In genomic region chr6:138541793-138542481, GRCh38 we compare ENCODE assay signal across 1 cellular context.
TF ChIP-seq lines count a peak whose summit lies in the region.

No MANE protein-coding gene starts in this region.

TF ChIP-seq in HepG2, 621 proteins besides CTCF, POLR2A, EP300 and RAD21 (continued from another document and continues in another):
- TF ChIP-seq, protein P1, sequence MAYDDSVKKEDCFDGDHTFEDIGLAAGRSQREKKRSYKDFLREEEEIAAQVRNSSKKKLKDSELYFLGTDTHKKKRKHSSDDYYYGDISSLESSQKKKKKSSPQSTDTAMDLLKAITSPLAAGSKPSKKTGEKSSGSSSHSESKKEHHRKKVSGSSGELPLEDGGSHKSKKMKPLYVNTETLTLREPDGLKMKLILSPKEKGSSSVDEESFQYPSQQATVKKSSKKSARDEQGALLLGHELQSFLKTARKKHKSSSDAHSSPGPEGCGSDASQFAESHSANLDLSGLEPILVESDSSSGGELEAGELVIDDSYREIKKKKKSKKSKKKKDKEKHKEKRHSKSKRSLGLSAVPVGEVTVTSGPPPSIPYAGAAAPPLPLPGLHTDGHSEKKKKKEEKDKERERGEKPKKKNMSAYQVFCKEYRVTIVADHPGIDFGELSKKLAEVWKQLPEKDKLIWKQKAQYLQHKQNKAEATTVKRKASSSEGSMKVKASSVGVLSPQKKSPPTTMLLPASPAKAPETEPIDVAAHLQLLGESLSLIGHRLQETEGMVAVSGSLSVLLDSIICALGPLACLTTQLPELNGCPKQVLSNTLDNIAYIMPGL (CRISPR knock-in tag; IDR thresholded peaks at IDR 0.05; ENCODE audit: borderline replicate concordance in 1 of 2, low read depth in 1 of 2) = no peak
- TF ChIP-seq NCOA1 (CRISPR knock-in tag; IDR thresholded peaks at IDR 0.05) = 0 out of 2 replicates have a peak, but pooled peaks have one; percentile 46
- 0 out of 2 replicates have a peak, but pooled peaks have one; percentile 3 for TF ChIP-seq ZNF12 (CRISPR knock-in tag; IDR thresholded peaks at IDR 0.05)
- no peak for TF ChIP-seq ZNF382 (CRISPR knock-in tag; IDR thresholded peaks at IDR 0.05; ENCODE audit: borderline replicate concordance)
- no peak for TF ChIP-seq RXRB (CRISPR knock-in tag; IDR thresholded peaks at IDR 0.05; ENCODE audit: borderline replicate concordance)
- TF ChIP-seq SAFB2 (CRISPR knock-in tag; IDR thresholded peaks at IDR 0.05; ENCODE audit: borderline replicate concordance, low read depth) = no peak
- TF ChIP-seq SIX4 (CRISPR knock-in tag; IDR thresholded peaks at IDR 0.05) = no peak
- no peak for TF ChIP-seq POLR2AphosphoS2 (IDR thresholded peaks at IDR 0.05; ENCODE audit: low read depth, low read length)
- no peak for TF ChIP-seq STAG1 (CRISPR knock-in tag; IDR thresholded peaks at IDR 0.05)
- TF ChIP-seq, protein P2, sequence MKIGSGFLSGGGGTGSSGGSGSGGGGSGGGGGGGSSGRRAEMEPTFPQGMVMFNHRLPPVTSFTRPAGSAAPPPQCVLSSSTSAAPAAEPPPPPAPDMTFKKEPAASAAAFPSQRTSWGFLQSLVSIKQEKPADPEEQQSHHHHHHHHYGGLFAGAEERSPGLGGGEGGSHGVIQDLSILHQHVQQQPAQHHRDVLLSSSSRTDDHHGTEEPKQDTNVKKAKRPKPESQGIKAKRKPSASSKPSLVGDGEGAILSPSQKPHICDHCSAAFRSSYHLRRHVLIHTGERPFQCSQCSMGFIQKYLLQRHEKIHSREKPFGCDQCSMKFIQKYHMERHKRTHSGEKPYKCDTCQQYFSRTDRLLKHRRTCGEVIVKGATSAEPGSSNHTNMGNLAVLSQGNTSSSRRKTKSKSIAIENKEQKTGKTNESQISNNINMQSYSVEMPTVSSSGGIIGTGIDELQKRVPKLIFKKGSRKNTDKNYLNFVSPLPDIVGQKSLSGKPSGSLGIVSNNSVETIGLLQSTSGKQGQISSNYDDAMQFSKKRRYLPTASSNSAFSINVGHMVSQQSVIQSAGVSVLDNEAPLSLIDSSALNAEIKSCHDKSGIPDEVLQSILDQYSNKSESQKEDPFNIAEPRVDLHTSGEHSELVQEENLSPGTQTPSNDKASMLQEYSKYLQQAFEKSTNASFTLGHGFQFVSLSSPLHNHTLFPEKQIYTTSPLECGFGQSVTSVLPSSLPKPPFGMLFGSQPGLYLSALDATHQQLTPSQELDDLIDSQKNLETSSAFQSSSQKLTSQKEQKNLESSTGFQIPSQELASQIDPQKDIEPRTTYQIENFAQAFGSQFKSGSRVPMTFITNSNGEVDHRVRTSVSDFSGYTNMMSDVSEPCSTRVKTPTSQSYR (CRISPR knock-in tag; IDR thresholded peaks at IDR 0.05; ENCODE audit: borderline replicate concordance) = no peak
- TF ChIP-seq RBM22 (optimal IDR thresholded peaks at IDR 0.05; ENCODE audit: low read length) = peak; percentile 68
- TF ChIP-seq NFE2L1 (CRISPR knock-in tag; IDR thresholded peaks at IDR 0.05; ENCODE audit: borderline replicate concordance) = no peak
- no peak for TF ChIP-seq MATR3 (CRISPR knock-in tag; IDR thresholded peaks at IDR 0.05)
- no peak for TF ChIP-seq ZNF781 (CRISPR knock-in tag; IDR thresholded peaks at IDR 0.05; ENCODE audit: borderline replicate concordance, not compliant biosample characterization)
- TF ChIP-seq, protein P3, sequence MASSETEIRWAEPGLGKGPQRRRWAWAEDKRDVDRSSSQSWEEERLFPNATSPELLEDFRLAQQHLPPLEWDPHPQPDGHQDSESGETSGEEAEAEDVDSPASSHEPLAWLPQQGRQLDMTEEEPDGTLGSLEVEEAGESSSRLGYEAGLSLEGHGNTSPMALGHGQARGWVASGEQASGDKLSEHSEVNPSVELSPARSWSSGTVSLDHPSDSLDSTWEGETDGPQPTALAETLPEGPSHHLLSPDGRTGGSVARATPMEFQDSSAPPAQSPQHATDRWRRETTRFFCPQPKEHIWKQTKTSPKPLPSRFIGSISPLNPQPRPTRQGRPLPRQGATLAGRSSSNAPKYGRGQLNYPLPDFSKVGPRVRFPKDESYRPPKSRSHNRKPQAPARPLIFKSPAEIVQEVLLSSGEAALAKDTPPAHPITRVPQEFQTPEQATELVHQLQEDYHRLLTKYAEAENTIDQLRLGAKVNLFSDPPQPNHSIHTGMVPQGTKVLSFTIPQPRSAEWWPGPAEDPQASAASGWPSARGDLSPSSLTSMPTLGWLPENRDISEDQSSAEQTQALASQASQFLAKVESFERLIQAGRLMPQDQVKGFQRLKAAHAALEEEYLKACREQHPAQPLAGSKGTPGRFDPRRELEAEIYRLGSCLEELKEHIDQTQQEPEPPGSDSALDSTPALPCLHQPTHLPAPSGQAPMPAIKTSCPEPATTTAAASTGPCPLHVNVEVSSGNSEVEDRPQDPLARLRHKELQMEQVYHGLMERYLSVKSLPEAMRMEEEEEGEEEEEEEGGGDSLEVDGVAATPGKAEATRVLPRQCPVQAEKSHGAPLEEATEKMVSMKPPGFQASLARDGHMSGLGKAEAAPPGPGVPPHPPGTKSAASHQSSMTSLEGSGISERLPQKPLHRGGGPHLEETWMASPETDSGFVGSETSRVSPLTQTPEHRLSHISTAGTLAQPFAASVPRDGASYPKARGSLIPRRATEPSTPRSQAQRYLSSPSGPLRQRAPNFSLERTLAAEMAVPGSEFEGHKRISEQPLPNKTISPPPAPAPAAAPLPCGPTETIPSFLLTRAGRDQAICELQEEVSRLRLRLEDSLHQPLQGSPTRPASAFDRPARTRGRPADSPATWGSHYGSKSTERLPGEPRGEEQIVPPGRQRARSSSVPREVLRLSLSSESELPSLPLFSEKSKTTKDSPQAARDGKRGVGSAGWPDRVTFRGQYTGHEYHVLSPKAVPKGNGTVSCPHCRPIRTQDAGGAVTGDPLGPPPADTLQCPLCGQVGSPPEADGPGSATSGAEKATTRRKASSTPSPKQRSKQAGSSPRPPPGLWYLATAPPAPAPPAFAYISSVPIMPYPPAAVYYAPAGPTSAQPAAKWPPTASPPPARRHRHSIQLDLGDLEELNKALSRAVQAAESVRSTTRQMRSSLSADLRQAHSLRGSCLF (CRISPR knock-in tag; IDR thresholded peaks at IDR 0.05; ENCODE audit: borderline replicate concordance) = no peak
- TF ChIP-seq ASH2L (IDR thresholded peaks at IDR 0.05; ENCODE audit: insufficient read length, low read depth, low read length) = peak; percentile 64
- 0 out of 2 replicates have a peak, but pooled peaks have one; percentile 9 for TF ChIP-seq POGK (CRISPR knock-in tag; conservative IDR thresholded peaks at IDR 0.05)
- peak; percentile 4; the same call in 1 of the 2 replicates for TF ChIP-seq HOMEZ (CRISPR knock-in tag; IDR thresholded peaks at IDR 0.05; ENCODE audit: low read depth)
- 0 out of 2 replicates have a peak, but pooled peaks have one; percentile 30 for TF ChIP-seq CSRNP1 (CRISPR knock-in tag; IDR thresholded peaks at IDR 0.05)
- peak; percentile 73 for TF ChIP-seq SRF (IDR thresholded peaks at IDR 0.05; ENCODE audit: low read depth, low read length)
- TF ChIP-seq ATF5 (CRISPR knock-in tag; IDR thresholded peaks at IDR 0.05; ENCODE audit: low read depth) = no peak
- TF ChIP-seq, protein P4, sequence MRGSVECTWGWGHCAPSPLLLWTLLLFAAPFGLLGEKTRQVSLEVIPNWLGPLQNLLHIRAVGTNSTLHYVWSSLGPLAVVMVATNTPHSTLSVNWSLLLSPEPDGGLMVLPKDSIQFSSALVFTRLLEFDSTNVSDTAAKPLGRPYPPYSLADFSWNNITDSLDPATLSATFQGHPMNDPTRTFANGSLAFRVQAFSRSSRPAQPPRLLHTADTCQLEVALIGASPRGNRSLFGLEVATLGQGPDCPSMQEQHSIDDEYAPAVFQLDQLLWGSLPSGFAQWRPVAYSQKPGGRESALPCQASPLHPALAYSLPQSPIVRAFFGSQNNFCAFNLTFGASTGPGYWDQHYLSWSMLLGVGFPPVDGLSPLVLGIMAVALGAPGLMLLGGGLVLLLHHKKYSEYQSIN (CRISPR knock-in tag; IDR thresholded peaks at IDR 0.05; ENCODE audit: borderline replicate concordance) = no peak
- TF ChIP-seq, protein P5, sequence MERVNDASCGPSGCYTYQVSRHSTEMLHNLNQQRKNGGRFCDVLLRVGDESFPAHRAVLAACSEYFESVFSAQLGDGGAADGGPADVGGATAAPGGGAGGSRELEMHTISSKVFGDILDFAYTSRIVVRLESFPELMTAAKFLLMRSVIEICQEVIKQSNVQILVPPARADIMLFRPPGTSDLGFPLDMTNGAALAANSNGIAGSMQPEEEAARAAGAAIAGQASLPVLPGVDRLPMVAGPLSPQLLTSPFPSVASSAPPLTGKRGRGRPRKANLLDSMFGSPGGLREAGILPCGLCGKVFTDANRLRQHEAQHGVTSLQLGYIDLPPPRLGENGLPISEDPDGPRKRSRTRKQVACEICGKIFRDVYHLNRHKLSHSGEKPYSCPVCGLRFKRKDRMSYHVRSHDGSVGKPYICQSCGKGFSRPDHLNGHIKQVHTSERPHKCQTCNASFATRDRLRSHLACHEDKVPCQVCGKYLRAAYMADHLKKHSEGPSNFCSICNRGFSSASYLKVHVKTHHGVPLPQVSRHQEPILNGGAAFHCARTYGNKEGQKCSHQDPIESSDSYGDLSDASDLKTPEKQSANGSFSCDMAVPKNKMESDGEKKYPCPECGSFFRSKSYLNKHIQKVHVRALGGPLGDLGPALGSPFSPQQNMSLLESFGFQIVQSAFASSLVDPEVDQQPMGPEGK (CRISPR knock-in tag; IDR thresholded peaks at IDR 0.05) = 0 out of 2 replicates have a peak, but pooled peaks have one; percentile 1
- 0 out of 2 replicates have a peak, but pooled peaks have one; percentile 25 for TF ChIP-seq REPIN1 (CRISPR knock-in tag; IDR thresholded peaks at IDR 0.05; ENCODE audit: borderline replicate concordance, low read depth)
- TF ChIP-seq, protein P6, sequence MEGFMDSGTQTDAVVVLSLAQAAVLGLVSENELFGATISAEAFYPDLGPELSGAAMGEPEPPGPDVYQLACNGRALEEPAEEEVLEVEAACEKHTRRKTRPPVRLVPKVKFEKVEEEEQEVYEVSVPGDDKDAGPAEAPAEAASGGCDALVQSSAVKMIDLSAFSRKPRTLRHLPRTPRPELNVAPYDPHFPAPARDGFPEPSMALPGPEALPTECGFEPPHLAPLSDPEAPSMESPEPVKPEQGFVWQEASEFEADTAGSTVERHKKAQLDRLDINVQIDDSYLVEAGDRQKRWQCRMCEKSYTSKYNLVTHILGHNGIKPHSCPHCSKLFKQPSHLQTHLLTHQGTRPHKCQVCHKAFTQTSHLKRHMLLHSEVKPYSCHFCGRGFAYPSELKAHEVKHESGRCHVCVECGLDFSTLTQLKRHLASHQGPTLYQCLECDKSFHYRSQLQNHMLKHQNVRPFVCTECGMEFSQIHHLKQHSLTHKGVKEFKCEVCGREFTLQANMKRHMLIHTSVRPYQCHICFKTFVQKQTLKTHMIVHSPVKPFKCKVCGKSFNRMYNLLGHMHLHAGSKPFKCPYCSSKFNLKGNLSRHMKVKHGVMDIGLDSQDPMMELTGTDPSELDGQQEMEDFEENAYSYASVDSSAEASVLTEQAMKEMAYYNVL (CRISPR knock-in tag; IDR thresholded peaks at IDR 0.05; ENCODE audit: borderline replicate concordance) = 0 out of 2 replicates have a peak, but pooled peaks have one; percentile 13
- TF ChIP-seq E2F1 (CRISPR knock-in tag; IDR thresholded peaks at IDR 0.05) = no peak
- no peak for TF ChIP-seq TEAD2 (CRISPR knock-in tag; IDR thresholded peaks at IDR 0.05)
- no peak for TF ChIP-seq PRPF4 (IDR thresholded peaks at IDR 0.05; ENCODE audit: low read depth, low read length, poor library complexity, severe bottlenecking)
- peak; percentile 23; the same call in 1 of the 2 replicates for TF ChIP-seq ZNF292 (CRISPR knock-in tag; IDR thresholded peaks at IDR 0.05; ENCODE audit: borderline replicate concordance, low read depth)
- no peak for TF ChIP-seq ZNF44 (CRISPR knock-in tag; IDR thresholded peaks at IDR 0.05)
- no peak for TF ChIP-seq ZNF629 (CRISPR knock-in tag; conservative IDR thresholded peaks at IDR 0.05)
